ENCODE assay signal across 8 cellular contexts in genomic region chr10:102504179-102504975, GRCh38. TPM values are rescaled to one million over a fixed set of nuclear protein-coding genes. Genes with fewer than 3 reads are reported as not detected.
DNase-seq lines count a peak whose midpoint lies in the region; ATAC-seq and TF ChIP-seq lines count a peak whose summit lies in the region.

No MANE protein-coding gene starts in this region.

- H3K27ac Mint-ChIP-seq in nephron, result peak overlapping the region in 2 of 3 experiments; percentile 79 to 94

- peak overlapping the region; percentile 89 for H3K27ac ChIP-seq in C4-2B

- H3K9me2 ChIP-seq in Loucy (replicated peaks; ENCODE audit: low read depth, low read length), result no peaks in the 10 kb centered on the region

- H3K9me3 Mint-ChIP-seq in nephron, result no peaks in the 10 kb centered on the region

- peaks cover 50% of the 10 kb centered on the region for H4K20me1 ChIP-seq in Loucy (ENCODE audit: insufficient read depth, low read length, poor library complexity, severe bottlenecking)

- peak overlapping the region; percentile 98 for H3K4me3 ChIP-seq in Loucy (ENCODE audit: low read length, poor library complexity, severe bottlenecking)
- peak overlapping the region; percentile 78 for H3K4me3 ChIP-seq in fibroblast of mammary gland (ENCODE audit: control insufficient read depth, low read depth, low read length)

- H3K4me1 ChIP-seq in Loucy (ENCODE audit: insufficient read depth, low read length, poor library complexity, severe bottlenecking), result peaks cover 63% of the 10 kb centered on the region

- no peaks in the 10 kb centered on the region for H3F3A ChIP-seq in Loucy (ENCODE audit: low read depth)

- no peaks in the 10 kb centered on the region for H3K27me3 Mint-ChIP-seq in nephron (ENCODE audit: low read depth)

- no peak overlapping the region for H3K4me3 Mint-ChIP-seq in nephron

- DNase-seq in activated CD8-positive, alpha-beta memory T cell treated with anti-CD3 and anti-CD28 coated beads, Interleukin-2, amount 50 U/mL, for 48 hours, result peak; percentile 75
- peak; percentile 23 for DNase-seq in fibroblast of mammary gland (ENCODE audit: low read depth)
- peak; percentile 64 for DNase-seq in ureter (ENCODE audit: low spot score)

- peak overlapping the region; percentile 98 for H3K4me2 ChIP-seq in Loucy (ENCODE audit: low read depth, low read length, poor library complexity, severe bottlenecking)

- H3K79me2 ChIP-seq in Loucy (ENCODE audit: insufficient read depth, low read length), result peaks cover 68% of the 10 kb centered on the region

- peaks cover 32% of the 10 kb centered on the region for H3K4me1 Mint-ChIP-seq in nephron

- ATAC-seq in HG02973 (IDR thresholded peaks at IDR 0.05; ENCODE audit: unreplicated experiment) (no peak), HG02798 (IDR thresholded peaks at IDR 0.05; ENCODE audit: poor library complexity, unreplicated experiment) (no peak)

- peaks cover 4% of the 10 kb centered on the region; the same call in 1 of the 2 replicates for H3K36me3 ChIP-seq in Loucy (ENCODE audit: insufficient read depth, low read length)

- peak overlapping the region; percentile 87 for H3K9ac ChIP-seq in Loucy (ENCODE audit: low read depth, low read length, poor library complexity, severe bottlenecking)

- H3K27me3 ChIP-seq in Loucy (ENCODE audit: insufficient read depth, low read length, poor library complexity, severe bottlenecking), result no peaks in the 10 kb centered on the region

- no peaks in the 10 kb centered on the region for H3K9me3 ChIP-seq in Loucy (ENCODE audit: insufficient read depth, low read depth, low read length)

- no peak for TF ChIP-seq CTCF in C4-2B (conservative IDR thresholded peaks at IDR 0.05)
- TF ChIP-seq CTCF in Loucy (conservative IDR thresholded peaks at IDR 0.05; ENCODE audit: low read length), result no peak
- TF ChIP-seq CTCF in fibroblast of mammary gland (conservative IDR thresholded peaks at IDR 0.05; ENCODE audit: control insufficient read depth, insufficient read depth, low read depth, low read length), result no peak
- TF ChIP-seq CTCF in nephron (IDR thresholded peaks at IDR 0.05; ENCODE audit: unreplicated experiment in 3 of 3), result no peak

- peaks cover 22% of the 10 kb centered on the region for H3K36me3 Mint-ChIP-seq in nephron (ENCODE audit: low read depth)

- H2AFZ ChIP-seq in Loucy (ENCODE audit: low read length), result peak overlapping the region; percentile 87

RNA-seq across cellular contexts. Expression of gene SUFU, which starts 0.6 kb away (rescaled TPM):
- total RNA-seq in ureter, result 25.5 TPM

RNA-seq across cellular contexts. Expression of gene ACTR1A, which starts 1.9 kb away (rescaled TPM):
- total RNA-seq in ureter, result 87.1 TPM

RNA-seq across cellular contexts. Expression of gene C10orf95, which starts 53.0 kb away (rescaled TPM):
- total RNA-seq in ureter, result 1.5 TPM

Comparison
In these comparisons a context has a peak if more than half of its experiments do, and no peak if none do; other contexts are left out.
1. DNase-seq: peak in every context shown above with its lines; median percentile 75 in activated CD8-positive, alpha-beta memory T cell treated with anti-CD3 and anti-CD28 coated beads, Interleukin-2, amount 50 U/mL, for 48 hours; 64 in ureter; 23 in fibroblast of mammary gland.